Comparison of ENCODE assay signal across 1 cellular context in the genomic region with DNA sequence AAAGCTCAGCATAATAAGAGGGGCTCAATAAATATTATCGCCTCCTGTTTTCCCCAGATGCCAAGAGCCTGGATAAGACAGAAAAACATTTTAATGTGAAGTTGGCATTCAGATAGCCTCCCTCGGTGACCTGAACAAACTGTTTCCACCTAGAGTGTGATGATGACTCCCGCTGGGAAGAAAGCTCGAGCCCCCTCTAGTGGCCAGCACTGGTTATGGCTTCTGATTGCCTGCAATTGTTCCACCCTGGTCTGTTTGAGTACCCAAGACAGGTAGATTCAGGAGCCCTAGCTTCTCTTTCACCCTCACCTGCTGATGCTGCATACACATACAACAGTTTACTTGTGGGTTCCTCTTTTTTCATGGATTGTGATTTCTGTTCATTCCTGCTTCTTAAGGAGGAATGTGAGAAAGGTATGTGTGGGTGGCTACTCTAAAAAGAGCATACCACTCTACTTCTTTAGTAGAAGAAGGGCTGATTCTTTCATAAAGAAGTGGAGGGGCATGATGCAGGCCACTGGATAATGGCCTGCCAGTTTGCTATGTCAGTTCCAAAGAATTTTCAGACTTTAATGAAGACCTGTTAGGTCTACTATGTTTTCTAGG.
TF ChIP-seq lines count a peak whose summit lies in the region.

No MANE protein-coding gene starts in this region.

TF ChIP-seq in K562, 482 proteins besides CTCF, POLR2A, EP300 and RAD21 (continued from another document):
- TF ChIP-seq, protein P1, sequence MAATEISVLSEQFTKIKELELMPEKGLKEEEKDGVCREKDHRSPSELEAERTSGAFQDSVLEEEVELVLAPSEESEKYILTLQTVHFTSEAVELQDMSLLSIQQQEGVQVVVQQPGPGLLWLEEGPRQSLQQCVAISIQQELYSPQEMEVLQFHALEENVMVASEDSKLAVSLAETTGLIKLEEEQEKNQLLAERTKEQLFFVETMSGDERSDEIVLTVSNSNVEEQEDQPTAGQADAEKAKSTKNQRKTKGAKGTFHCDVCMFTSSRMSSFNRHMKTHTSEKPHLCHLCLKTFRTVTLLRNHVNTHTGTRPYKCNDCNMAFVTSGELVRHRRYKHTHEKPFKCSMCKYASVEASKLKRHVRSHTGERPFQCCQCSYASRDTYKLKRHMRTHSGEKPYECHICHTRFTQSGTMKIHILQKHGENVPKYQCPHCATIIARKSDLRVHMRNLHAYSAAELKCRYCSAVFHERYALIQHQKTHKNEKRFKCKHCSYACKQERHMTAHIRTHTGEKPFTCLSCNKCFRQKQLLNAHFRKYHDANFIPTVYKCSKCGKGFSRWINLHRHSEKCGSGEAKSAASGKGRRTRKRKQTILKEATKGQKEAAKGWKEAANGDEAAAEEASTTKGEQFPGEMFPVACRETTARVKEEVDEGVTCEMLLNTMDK (IDR thresholded peaks at IDR 0.05; ENCODE audit: borderline replicate concordance, insufficient read depth, low read depth, low read length, poor library complexity, severe bottlenecking) = peak; percentile 5
- TF ChIP-seq, protein P2, sequence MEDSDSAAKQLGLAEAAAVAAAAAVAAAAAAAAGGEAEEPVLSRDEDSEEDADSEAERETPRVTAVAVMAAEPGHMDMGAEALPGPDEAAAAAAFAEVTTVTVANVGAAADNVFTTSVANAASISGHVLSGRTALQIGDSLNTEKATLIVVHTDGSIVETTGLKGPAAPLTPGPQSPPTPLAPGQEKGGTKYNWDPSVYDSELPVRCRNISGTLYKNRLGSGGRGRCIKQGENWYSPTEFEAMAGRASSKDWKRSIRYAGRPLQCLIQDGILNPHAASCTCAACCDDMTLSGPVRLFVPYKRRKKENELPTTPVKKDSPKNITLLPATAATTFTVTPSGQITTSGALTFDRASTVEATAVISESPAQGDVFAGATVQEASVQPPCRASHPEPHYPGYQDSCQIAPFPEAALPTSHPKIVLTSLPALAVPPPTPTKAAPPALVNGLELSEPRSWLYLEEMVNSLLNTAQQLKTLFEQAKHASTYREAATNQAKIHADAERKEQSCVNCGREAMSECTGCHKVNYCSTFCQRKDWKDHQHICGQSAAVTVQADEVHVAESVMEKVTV (CRISPR knock-in tag; IDR thresholded peaks at IDR 0.05) = 0 out of 2 replicates have a peak, but pooled peaks have one; percentile 36
- TF ChIP-seq, protein P3, sequence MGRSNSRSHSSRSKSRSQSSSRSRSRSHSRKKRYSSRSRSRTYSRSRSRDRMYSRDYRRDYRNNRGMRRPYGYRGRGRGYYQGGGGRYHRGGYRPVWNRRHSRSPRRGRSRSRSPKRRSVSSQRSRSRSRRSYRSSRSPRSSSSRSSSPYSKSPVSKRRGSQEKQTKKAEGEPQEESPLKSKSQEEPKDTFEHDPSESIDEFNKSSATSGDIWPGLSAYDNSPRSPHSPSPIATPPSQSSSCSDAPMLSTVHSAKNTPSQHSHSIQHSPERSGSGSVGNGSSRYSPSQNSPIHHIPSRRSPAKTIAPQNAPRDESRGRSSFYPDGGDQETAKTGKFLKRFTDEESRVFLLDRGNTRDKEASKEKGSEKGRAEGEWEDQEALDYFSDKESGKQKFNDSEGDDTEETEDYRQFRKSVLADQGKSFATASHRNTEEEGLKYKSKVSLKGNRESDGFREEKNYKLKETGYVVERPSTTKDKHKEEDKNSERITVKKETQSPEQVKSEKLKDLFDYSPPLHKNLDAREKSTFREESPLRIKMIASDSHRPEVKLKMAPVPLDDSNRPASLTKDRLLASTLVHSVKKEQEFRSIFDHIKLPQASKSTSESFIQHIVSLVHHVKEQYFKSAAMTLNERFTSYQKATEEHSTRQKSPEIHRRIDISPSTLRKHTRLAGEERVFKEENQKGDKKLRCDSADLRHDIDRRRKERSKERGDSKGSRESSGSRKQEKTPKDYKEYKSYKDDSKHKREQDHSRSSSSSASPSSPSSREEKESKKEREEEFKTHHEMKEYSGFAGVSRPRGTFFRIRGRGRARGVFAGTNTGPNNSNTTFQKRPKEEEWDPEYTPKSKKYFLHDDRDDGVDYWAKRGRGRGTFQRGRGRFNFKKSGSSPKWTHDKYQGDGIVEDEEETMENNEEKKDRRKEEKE (IDR thresholded peaks at IDR 0.05; ENCODE audit: borderline replicate concordance in 1 of 2, control insufficient read depth in 1 of 2, low read depth in 2 of 2, low read length in 1 of 2) = no peak
- TF ChIP-seq XRCC5 (IDR thresholded peaks at IDR 0.05; ENCODE audit: low read depth, low read length) (peak; percentile 49; the same call in 1 of the 2 replicates), SMAD4 (CRISPR knock-in tag; conservative IDR thresholded peaks at IDR 0.05) (no peak), HCFC1 (IDR thresholded peaks at IDR 0.05; ENCODE audit: low read depth, low read length) (no peak), KLF16 (IDR thresholded peaks at IDR 0.05) (0 out of 2 replicates have a peak, but pooled peaks have one; percentile 9), PURB (CRISPR knock-in tag; IDR thresholded peaks at IDR 0.05; ENCODE audit: low read depth) (no peak)
- TF ChIP-seq, protein P4, sequence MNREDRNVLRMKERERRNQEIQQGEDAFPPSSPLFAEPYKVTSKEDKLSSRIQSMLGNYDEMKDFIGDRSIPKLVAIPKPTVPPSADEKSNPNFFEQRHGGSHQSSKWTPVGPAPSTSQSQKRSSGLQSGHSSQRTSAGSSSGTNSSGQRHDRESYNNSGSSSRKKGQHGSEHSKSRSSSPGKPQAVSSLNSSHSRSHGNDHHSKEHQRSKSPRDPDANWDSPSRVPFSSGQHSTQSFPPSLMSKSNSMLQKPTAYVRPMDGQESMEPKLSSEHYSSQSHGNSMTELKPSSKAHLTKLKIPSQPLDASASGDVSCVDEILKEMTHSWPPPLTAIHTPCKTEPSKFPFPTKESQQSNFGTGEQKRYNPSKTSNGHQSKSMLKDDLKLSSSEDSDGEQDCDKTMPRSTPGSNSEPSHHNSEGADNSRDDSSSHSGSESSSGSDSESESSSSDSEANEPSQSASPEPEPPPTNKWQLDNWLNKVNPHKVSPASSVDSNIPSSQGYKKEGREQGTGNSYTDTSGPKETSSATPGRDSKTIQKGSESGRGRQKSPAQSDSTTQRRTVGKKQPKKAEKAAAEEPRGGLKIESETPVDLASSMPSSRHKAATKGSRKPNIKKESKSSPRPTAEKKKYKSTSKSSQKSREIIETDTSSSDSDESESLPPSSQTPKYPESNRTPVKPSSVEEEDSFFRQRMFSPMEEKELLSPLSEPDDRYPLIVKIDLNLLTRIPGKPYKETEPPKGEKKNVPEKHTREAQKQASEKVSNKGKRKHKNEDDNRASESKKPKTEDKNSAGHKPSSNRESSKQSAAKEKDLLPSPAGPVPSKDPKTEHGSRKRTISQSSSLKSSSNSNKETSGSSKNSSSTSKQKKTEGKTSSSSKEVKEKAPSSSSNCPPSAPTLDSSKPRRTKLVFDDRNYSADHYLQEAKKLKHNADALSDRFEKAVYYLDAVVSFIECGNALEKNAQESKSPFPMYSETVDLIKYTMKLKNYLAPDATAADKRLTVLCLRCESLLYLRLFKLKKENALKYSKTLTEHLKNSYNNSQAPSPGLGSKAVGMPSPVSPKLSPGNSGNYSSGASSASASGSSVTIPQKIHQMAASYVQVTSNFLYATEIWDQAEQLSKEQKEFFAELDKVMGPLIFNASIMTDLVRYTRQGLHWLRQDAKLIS (CRISPR knock-in tag; IDR thresholded peaks at IDR 0.05) = no peak
